In genomic region chrX:49061916-49062315, GRCh38 we compare ENCODE assay signal across 30 cellular contexts.
"Had no signal": no experiment of that assay in that cellular context is flagged by ENCODE, and none has a peak within 500 bp of the region (broad histone marks: within the 10 kb centered on the region; RNA-seq: fewer than 3 reads in every experiment).

No MANE protein-coding gene starts in this region.

- H3K9me3 ChIP-seq: esophagus squamous epithelium, gastroesophageal sphincter had no signal

- H3K4me3 ChIP-seq: esophagus squamous epithelium, gastroesophageal sphincter had no signal

- H3K36me3 Mint-ChIP-seq: activated naive CD8-positive, alpha-beta T cell had no signal

- ATAC-seq: activated CD4-positive, CD25-positive, alpha-beta regulatory T cell treated with anti-CD3 and anti-CD28 coated beads, Interleukin-2, amount 50 U/mL, for 24 hours; activated CD8-positive, alpha-beta T cell treated with anti-CD3 and anti-CD28 coated beads for 36 hours; activated T-cell treated with anti-CD3 and anti-CD28 coated beads, Interleukin-2, amount 50 U/mL, for 4 hours; activated T-helper 17 cell treated with anti-CD3 and anti-CD28 coated beads, Interleukin-2, amount 50 U/mL, for 72 hours; effector memory CD8-positive, alpha-beta T cell; gastroesophageal sphincter had no signal

- H3K4me3 Mint-ChIP-seq: activated B cell treated with CpG ODN at 0.5 μM for 24 hours; activated CD8-positive, alpha-beta T cell treated with anti-CD3 and anti-CD28 coated beads for 36 hours; activated naive CD8-positive, alpha-beta T cell; activated T-cell treated with anti-CD3 and anti-CD28 coated beads, Interleukin-2, amount 50 U/mL, for 4 hours; activated T-helper 17 cell treated with anti-CD3 and anti-CD28 coated beads, Interleukin-2, amount 50 U/mL, for 72 hours; central memory CD8-positive, alpha-beta T cell; effector memory CD8-positive, alpha-beta T cell had no signal

- H3K36me3 ChIP-seq: brain microvascular endothelial cell, WERI-Rb-1 had no signal

- DNase-seq: activated B cell treated with CpG ODN at 0.5 μM for 24 hours; activated CD4-positive, alpha-beta T cell treated with anti-CD3 and anti-CD28 coated beads for 48 hours; activated CD4-positive, alpha-beta T cell treated with anti-CD3 and anti-CD28 coated beads, Interleukin-2, amount 50 U/mL, for 1 hour; activated CD4-positive, alpha-beta T cell treated with anti-CD3 and anti-CD28 coated beads, Interleukin-2, amount 50 U/mL, for 48 hours; activated CD8-positive, alpha-beta memory T cell treated with anti-CD3 and anti-CD28 coated beads for 24 hours; activated CD8-positive, alpha-beta T cell treated with anti-CD3 and anti-CD28 coated beads for 36 hours; activated effector memory CD4-positive, alpha-beta T cell treated with Interleukin-2 at 50 U/mL for 16 hours; activated gamma-delta T cell treated with Interleukin-2 at 50 U/mL for 16 hours; activated naive CD4-positive, alpha-beta T cell treated with anti-CD3 and anti-CD28 coated beads, Interleukin-2, amount 50 U/mL, for 16 hours; activated naive CD4-positive, alpha-beta T cell treated with Interleukin-2 at 50 U/mL for 16 hours; activated T-cell treated with anti-CD3 and anti-CD28 coated beads, Interleukin-2, amount 50 U/mL, for 4 hours; amniotic stem cell; anterior cingulate cortex; brain microvascular endothelial cell; cortex of kidney; dermis blood vessel endothelial cell; effector CD4-positive, alpha-beta T cell; effector memory CD8-positive, alpha-beta T cell; esophagus squamous epithelium; foreskin melanocyte; T-helper 1 cell; T-helper 2 cell; T1000; WERI-Rb-1 had no signal

- H3K27me3 Mint-ChIP-seq: activated B cell treated with CpG ODN at 0.5 μM for 24 hours; activated CD8-positive, alpha-beta T cell treated with anti-CD3 and anti-CD28 coated beads for 36 hours; activated naive CD8-positive, alpha-beta T cell; activated T-helper 17 cell treated with anti-CD3 and anti-CD28 coated beads, Interleukin-2, amount 50 U/mL, for 72 hours; central memory CD8-positive, alpha-beta T cell; effector memory CD8-positive, alpha-beta T cell had no signal

- H3K9me3 Mint-ChIP-seq: activated B cell treated with CpG ODN at 0.5 μM for 24 hours; activated CD8-positive, alpha-beta T cell treated with anti-CD3 and anti-CD28 coated beads for 36 hours; activated T-cell treated with anti-CD3 and anti-CD28 coated beads, Interleukin-2, amount 50 U/mL, for 4 hours; activated T-helper 17 cell treated with anti-CD3 and anti-CD28 coated beads, Interleukin-2, amount 50 U/mL, for 72 hours; central memory CD8-positive, alpha-beta T cell; effector memory CD8-positive, alpha-beta T cell had no signal

- H3K27me3 ChIP-seq: brain microvascular endothelial cell, esophagus squamous epithelium, gastroesophageal sphincter had no signal

- H3K4me1 Mint-ChIP-seq: activated B cell treated with CpG ODN at 0.5 μM for 24 hours; activated T-helper 17 cell treated with anti-CD3 and anti-CD28 coated beads, Interleukin-2, amount 50 U/mL, for 72 hours; central memory CD8-positive, alpha-beta T cell had no signal

- H3K27ac Mint-ChIP-seq: activated B cell treated with CpG ODN at 0.5 μM for 24 hours; activated CD8-positive, alpha-beta T cell treated with anti-CD3 and anti-CD28 coated beads for 36 hours; activated naive CD8-positive, alpha-beta T cell; activated T-helper 17 cell treated with anti-CD3 and anti-CD28 coated beads, Interleukin-2, amount 50 U/mL, for 72 hours had no signal

- H3K27ac ChIP-seq: brain microvascular endothelial cell, epithelial cell of prostate, esophagus squamous epithelium, gastroesophageal sphincter, WERI-Rb-1 had no signal
